9 cellular contexts compared by ENCODE assay signal in genomic region chr2:37523861-37524362, GRCh38.
DNase-seq lines count a peak whose midpoint lies in the region; ATAC-seq and TF ChIP-seq lines count a peak whose summit lies in the region.
"Had no signal": no experiment of that assay in that cellular context is flagged by ENCODE, and none has a peak within 500 bp of the region (broad histone marks: within the 10 kb centered on the region; RNA-seq: fewer than 3 reads in every experiment).

No MANE protein-coding gene starts in this region.

- DNase-seq in Ammon's horn (ENCODE audit: low spot score), result peak; percentile 80
- DNase-seq in NOMO-1 (lab: John Stamatoyannopoulos, UW; ENCODE audit: unreplicated experiment in 2 of 2), result peak; percentile 51 to 78
- no peak for DNase-seq in esophagus muscularis mucosa (ENCODE audit: extremely low spot score)
- DNase-seq in osteoblast (ENCODE audit: insufficient read length, low spot score, missing footprints), result no peak
- DNase-seq in T-helper 17 cell, result no peak
- DNase-seq in NCI-H1417 (lab: John Stamatoyannopoulos, UW), result no peak
- no peak for DNase-seq in iPS-NIHi11 (ENCODE audit: low spot score)
- DNase-seq: MM.1S had no signal

- H3K27ac ChIP-seq in esophagus muscularis mucosa (replicated peaks in 1 of 4), result peak overlapping the region; percentile 70 to 82 (median 77)
- no peak overlapping the region for H3K27ac ChIP-seq in osteoblast (ENCODE audit: low read depth, low read length)

- no peaks in the 10 kb centered on the region for H3K9me3 ChIP-seq in esophagus muscularis mucosa
- no peaks in the 10 kb centered on the region for H3K9me3 ChIP-seq in osteoblast (ENCODE audit: low read depth, low read length)
- H3K9me3 ChIP-seq in T-helper 17 cell (ENCODE audit: control insufficient read depth, low read length, poor library complexity, severe bottlenecking), result no peaks in the 10 kb centered on the region

- H3K4me2 ChIP-seq in osteoblast (ENCODE audit: insufficient read depth, low read length), result peak overlapping the region; percentile 30

- no peak overlapping the region for H3K4me3 ChIP-seq in esophagus muscularis mucosa
- no peak overlapping the region for H3K4me3 ChIP-seq in osteoblast (ENCODE audit: insufficient read depth, low read length)

- H3K27me3 Mint-ChIP-seq in T-helper 17 cell, result peaks cover 5% of the 10 kb centered on the region

- no peak overlapping the region for H3K27ac Mint-ChIP-seq in T-helper 17 cell

- TF ChIP-seq CTCF in esophagus muscularis mucosa (IDR thresholded peaks at IDR 0.05) (no peak), osteoblast (IDR thresholded peaks at IDR 0.05; ENCODE audit: extremely low read depth, low read depth, low read length) (no peak)

- H2AFZ ChIP-seq in osteoblast (ENCODE audit: low read length), result peak overlapping the region; percentile 66

- H3K4me1 ChIP-seq in esophagus muscularis mucosa, result peaks cover 19 to 68% (median 46%) of the 10 kb centered on the region in 4 donors
- peaks cover 8% of the 10 kb centered on the region for H3K4me1 ChIP-seq in osteoblast (ENCODE audit: insufficient read depth, low read length)

- WGBS in esophagus muscularis mucosa, result 18% methylated on average over 5 of the region's 5 CpGs

- intact Hi-C loops in esophagus muscularis mucosa (cut with DNase I), result loop anchor here (10.0 kb wide), 1 partner anchor 59 kb away; no protein-coding TSS in a partner anchor

- H3K36me3 ChIP-seq in esophagus muscularis mucosa (no peaks in the 10 kb centered on the region), osteoblast (ENCODE audit: insufficient read depth, low read length) (no peaks in the 10 kb centered on the region)

- no peaks in the 10 kb centered on the region for H3K4me1 Mint-ChIP-seq in T-helper 17 cell

- ATAC-seq in GM21825 (IDR thresholded peaks at IDR 0.05; ENCODE audit: unreplicated experiment) (no peak), T-helper 17 cell (no peak)

- H4K20me1 ChIP-seq in osteoblast (ENCODE audit: insufficient read depth, low read length), result no peaks in the 10 kb centered on the region

- H3K4me3 Mint-ChIP-seq in T-helper 17 cell, result no peak overlapping the region

- H3K36me3 Mint-ChIP-seq in T-helper 17 cell (ENCODE audit: low read depth), result no peaks in the 10 kb centered on the region

- H3K79me2 ChIP-seq in osteoblast (ENCODE audit: insufficient read depth, low read length), result no peaks in the 10 kb centered on the region

- no peak for TF ChIP-seq POLR2A in esophagus muscularis mucosa (IDR thresholded peaks at IDR 0.05; ENCODE audit: low read depth)

- TF ChIP-seq EP300 in esophagus muscularis mucosa (IDR thresholded peaks at IDR 0.05), result no peak

- H3K27me3 ChIP-seq in esophagus muscularis mucosa, result no peaks in the 10 kb centered on the region
- H3K27me3 ChIP-seq in osteoblast (ENCODE audit: insufficient read depth, low read length), result no peaks in the 10 kb centered on the region

Comparison
In these comparisons a context has a peak if more than half of its experiments do, and no peak if none do; other contexts are left out.
1. DNase-seq: peak in Ammon's horn (single experiment) and NOMO-1 (2 of 2); none in esophagus muscularis mucosa (single experiment), osteoblast (single experiment), T-helper 17 cell (0 of 3), NCI-H1417 (0 of 3) and iPS-NIHi11 (single experiment).